In genomic region chr16:48810436-48810802, GRCh38 we compare ENCODE assay signal across 36 cellular contexts.
DNase-seq lines count a peak whose midpoint lies in the region; ATAC-seq and TF ChIP-seq lines count a peak whose summit lies in the region.
"Had no signal": no experiment of that assay in that cellular context is flagged by ENCODE, and none has a peak within 500 bp of the region (broad histone marks: within the 10 kb centered on the region; RNA-seq: fewer than 3 reads in every experiment).

No MANE protein-coding gene starts in this region.

- H3K4me3 ChIP-seq in left ventricle myocardium inferior (peak overlapping the region; percentile 54), heart left ventricle (peak overlapping the region in 5 of 12 donors; percentile 15 to 41 (median 31)), iPS-11a (ENCODE audit: low read depth, low read length) (peak overlapping the region; percentile 39), neural progenitor cell (peak overlapping the region; percentile 51), psoas muscle (no peak overlapping the region)
- H3K4me3 ChIP-seq: lower lobe of right lung had no signal

- no peaks in the 10 kb centered on the region for H3K36me3 Mint-ChIP-seq in neural progenitor cell

- H4K20me1 ChIP-seq in neural progenitor cell (ENCODE audit: low read depth) = peaks cover 4% of the 10 kb centered on the region

- H3K36me3 ChIP-seq in left ventricle myocardium inferior = no peaks in the 10 kb centered on the region
- no peaks in the 10 kb centered on the region for H3K36me3 ChIP-seq in heart left ventricle
- no peaks in the 10 kb centered on the region for H3K36me3 ChIP-seq in neural progenitor cell
- no peaks in the 10 kb centered on the region for H3K36me3 ChIP-seq in psoas muscle (ENCODE audit: insufficient read depth in 1 of 2, low read depth in 1 of 2)
- H3K36me3 ChIP-seq: esophagus squamous epithelium, lower lobe of right lung had no signal

- no peaks in the 10 kb centered on the region for H3K9me3 ChIP-seq in left ventricle myocardium inferior (replicated peaks)
- H3K9me3 ChIP-seq in heart left ventricle = no peaks in the 10 kb centered on the region
- no peaks in the 10 kb centered on the region for H3K9me3 ChIP-seq in neural progenitor cell (ENCODE audit: low read depth)
- H3K9me3 ChIP-seq in psoas muscle = no peaks in the 10 kb centered on the region
- H3K9me3 ChIP-seq: esophagus squamous epithelium, lower lobe of right lung had no signal

- no peak for ATAC-seq in heart left ventricle
- no peak for ATAC-seq in HG03045 (IDR thresholded peaks at IDR 0.05; ENCODE audit: unreplicated experiment)
- no peak for ATAC-seq in psoas muscle
- ATAC-seq: Panc1 had no signal

- H3K27me3 Mint-ChIP-seq in neural progenitor cell (ENCODE audit: insufficient read depth, low read depth) = peaks cover 33% of the 10 kb centered on the region

- peaks cover 11% of the 10 kb centered on the region for H3K4me1 Mint-ChIP-seq in neural progenitor cell
- H3K4me1 Mint-ChIP-seq: activated naive CD4-positive, alpha-beta T cell treated with anti-CD3 and anti-CD28 coated beads, Interleukin-2, amount 50 U/mL, for 24 hours; endodermal cell had no signal

- intact Hi-C loops in left ventricle myocardium inferior (cut with micrococcal nuclease) = no loop called here
- intact Hi-C loops in heart left ventricle (cut with DNase I) = no loop called here
- intact Hi-C loops in psoas muscle (cut with DNase I) = no loop called here

- WGBS in heart left ventricle, 4 donors = 0 to 9% (median 6%) methylated on average over 3 to 29 of the region's 29 CpGs
- WGBS in psoas muscle, 3 donors = 5 to 8% (median 8%) methylated on average over 15 to 29 of the region's 29 CpGs

- peak overlapping the region; percentile 96 for H3K4me2 ChIP-seq in neural progenitor cell

- peaks cover 12% of the 10 kb centered on the region for H3F3A ChIP-seq in neural progenitor cell (ENCODE audit: low read depth)

- peaks cover 7% of the 10 kb centered on the region for H3K9me3 Mint-ChIP-seq in neural progenitor cell
- H3K9me3 Mint-ChIP-seq: endodermal cell had no signal

- no peak overlapping the region for H3K9ac ChIP-seq in neural progenitor cell

- TF ChIP-seq POLR2A in heart left ventricle (IDR thresholded peaks at IDR 0.05) = no peak

- peak overlapping the region; percentile 90 for H2AFZ ChIP-seq in neural progenitor cell (replicated peaks)

- H3K27ac ChIP-seq in left ventricle myocardium inferior (replicated peaks) (no peak overlapping the region), heart left ventricle (no peak overlapping the region), neural progenitor cell (no peak overlapping the region), psoas muscle (no peak overlapping the region)
- H3K27ac ChIP-seq: esophagus squamous epithelium, lower lobe of right lung had no signal

- H3K4me3 Mint-ChIP-seq in neural progenitor cell = peak overlapping the region; percentile 35
- H3K4me3 Mint-ChIP-seq: activated naive CD4-positive, alpha-beta T cell treated with anti-CD3 and anti-CD28 coated beads, Interleukin-2, amount 50 U/mL, for 24 hours; activated T-helper 1 cell treated with anti-CD3 and anti-CD28 coated beads, Interleukin-12 subunit alpha, Interleukin-12 subunit beta, Interleukin-2, Interleukin-4 antibody, amounts not matched to agents 30 ng/mL and 10 ng/mL and 1 ng/mL, durations not matched to agents 14 hours and 24 hours and 36 hours; CD4-positive, alpha-beta T cell; HFFc6; neural crest cell had no signal

- H3K4me1 ChIP-seq in left ventricle myocardium inferior (peaks cover 10% of the 10 kb centered on the region), heart left ventricle (peaks cover 0 to 10% (median 0%) of the 10 kb centered on the region in 12 donors), neural progenitor cell (peaks cover 16% of the 10 kb centered on the region), psoas muscle (no peaks in the 10 kb centered on the region)
- H3K4me1 ChIP-seq: lower lobe of right lung had no signal

- H3K27ac Mint-ChIP-seq in neural progenitor cell = no peak overlapping the region
- H3K27ac Mint-ChIP-seq: activated naive CD4-positive, alpha-beta T cell treated with anti-CD3 and anti-CD28 coated beads, Interleukin-2, amount 50 U/mL, for 24 hours; activated T-helper 1 cell treated with anti-CD3 and anti-CD28 coated beads, Interleukin-12 subunit alpha, Interleukin-12 subunit beta, Interleukin-2, Interleukin-4 antibody, amounts not matched to agents 30 ng/mL and 10 ng/mL and 1 ng/mL, durations not matched to agents 14 hours and 24 hours and 36 hours; CD4-positive, alpha-beta T cell; endodermal cell; HFFc6 had no signal

- no peaks in the 10 kb centered on the region for H3K79me2 ChIP-seq in neural progenitor cell (ENCODE audit: low read depth)

- TF ChIP-seq CTCF in left ventricle myocardium inferior (IDR thresholded peaks at IDR 0.05; ENCODE audit: borderline replicate concordance) (no peak), heart left ventricle (IDR thresholded peaks at IDR 0.05) (no peak), neural progenitor cell (IDR thresholded peaks at IDR 0.05) (no peak), psoas muscle (IDR thresholded peaks at IDR 0.05) (no peak)

- DNase-seq in left ventricle myocardium inferior (no peak), heart left ventricle (no peak), neural progenitor cell (ENCODE audit: low spot score) (peak; percentile 10), psoas muscle (no peak), NCI-H69 (lab: John Stamatoyannopoulos, UW) (no peak)
- DNase-seq in activated effector memory CD4-positive, alpha-beta T cell treated with anti-CD3 and anti-CD28 coated beads, Interleukin-2, amount 50 U/mL, for 16 hours = no peak
- DNase-seq: activated CD4-positive, alpha-beta T cell treated with anti-CD3 and anti-CD28 coated beads, Interleukin-2, amount 50 U/mL, for 48 hours; activated CD4-positive, CD25-positive, alpha-beta regulatory T cell; AML-193; amygdala; CD4-positive, alpha-beta T cell; cortex of kidney; EL; esophagus squamous epithelium; foreskin melanocyte; HFFc6; IMR-90; kidney glomerular epithelial cell; lower lobe of right lung; NCI-H146; NCI-H2171; NCI-H510A; NK-92 treated with Interleukin-12 subunit alpha and Interleukin-12 subunit beta, amount 100 ng/mL, for 24 hours; posterior cingulate gyrus; SIG-M5; stimulated activated CD4-positive, alpha-beta T cell treated with anti-CD3 and anti-CD28 coated beads, Interleukin-15, amount 100 ng/mL, for 24 hours; stimulated activated naive CD4-positive, alpha-beta T cell treated with Interleukin-2 at 50 U/mL for 16 hours; SW 1271; T-helper 9 cell had no signal

- peaks cover 88% of the 10 kb centered on the region for H3K27me3 ChIP-seq in left ventricle myocardium inferior (ENCODE audit: low read depth)
- H3K27me3 ChIP-seq in heart left ventricle = peaks cover 17 to 63% (median 37%) of the 10 kb centered on the region in 9 donors
- H3K27me3 ChIP-seq in neural progenitor cell = peaks cover 71% of the 10 kb centered on the region
- peaks cover 7 to 57% (median 11%) of the 10 kb centered on the region in 3 donors for H3K27me3 ChIP-seq in psoas muscle (ENCODE audit: insufficient read depth in 3 of 3, low read length in 2 of 3)
